ENCODE assay signal across 2 cellular contexts in the genomic region with DNA sequence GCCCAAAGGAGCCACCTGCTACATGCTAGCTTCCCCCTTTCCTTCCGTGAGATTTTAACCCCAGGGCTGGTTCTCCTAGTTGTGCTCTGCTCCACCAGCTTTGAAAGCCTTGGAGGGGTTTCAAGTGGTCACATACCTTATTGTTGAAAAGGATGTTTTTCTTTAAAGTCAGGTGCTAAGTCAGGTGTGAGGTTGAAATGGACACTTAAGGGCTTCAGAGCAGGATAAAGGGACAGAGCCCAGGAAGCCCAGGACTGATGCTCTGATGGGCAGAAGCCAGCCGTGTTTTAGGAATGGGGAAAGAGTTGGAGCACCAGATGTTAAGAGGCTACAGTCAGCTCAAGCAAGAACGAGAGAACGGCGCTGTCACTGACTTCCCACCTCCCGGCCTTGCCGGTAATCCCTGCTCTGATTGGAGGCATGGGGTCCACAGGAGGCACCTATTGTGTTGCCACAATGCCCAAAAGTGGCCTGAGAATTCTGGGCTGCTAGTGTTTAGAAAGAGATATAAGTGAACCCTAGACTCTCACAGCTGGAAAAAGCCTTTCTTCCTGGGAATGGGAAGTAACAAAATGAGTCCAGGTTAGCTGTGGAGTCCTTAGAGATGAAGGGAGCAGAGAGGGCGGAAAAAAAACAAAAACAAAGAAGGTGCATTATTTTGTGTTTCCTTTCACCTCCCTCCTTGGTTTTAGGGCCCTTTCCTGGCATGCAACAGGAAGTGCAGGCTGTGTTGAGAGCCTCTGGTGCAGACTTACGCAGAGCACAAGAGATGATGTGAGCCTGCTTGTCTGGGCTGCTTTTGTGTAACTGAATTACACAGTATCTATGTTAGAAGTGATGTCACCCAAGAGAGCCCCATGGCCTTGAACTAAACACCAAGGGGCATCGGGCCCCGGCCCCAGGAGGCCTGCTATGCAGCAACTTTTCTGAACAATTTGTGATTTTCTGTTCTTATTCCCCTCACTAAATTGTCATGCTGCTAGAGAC.
TF ChIP-seq lines count a peak whose summit lies in the region.

No MANE protein-coding gene starts in this region.

TF ChIP-seq in HepG2, 621 proteins besides CTCF, POLR2A, EP300 and RAD21:
- TF ChIP-seq HOXA7 (CRISPR knock-in tag; IDR thresholded peaks at IDR 0.05) = no peak
- peak; percentile 67 for TF ChIP-seq ZBTB21 (CRISPR knock-in tag; IDR thresholded peaks at IDR 0.05)
- TF ChIP-seq RARA (CRISPR knock-in tag; IDR thresholded peaks at IDR 0.05) = 0 out of 2 replicates have a peak, but pooled peaks have one; percentile 23

TF ChIP-seq in SK-N-SH treated with all-trans-retinoic acid at 6 μM for 48 hours, 23 proteins besides CTCF, POLR2A, EP300 and RAD21:
- TF ChIP-seq ZNF70 (CRISPR knock-in tag; IDR thresholded peaks at IDR 0.05) (peak; percentile 70), TCF4 (CRISPR knock-in tag; IDR thresholded peaks at IDR 0.05; ENCODE audit: borderline replicate concordance) (peak; percentile 21; the same call in 1 of the 2 replicates), TOX (CRISPR knock-in tag; IDR thresholded peaks at IDR 0.05; ENCODE audit: borderline replicate concordance) (no peak)
